8 cellular contexts compared by ENCODE assay signal in the genomic region with DNA sequence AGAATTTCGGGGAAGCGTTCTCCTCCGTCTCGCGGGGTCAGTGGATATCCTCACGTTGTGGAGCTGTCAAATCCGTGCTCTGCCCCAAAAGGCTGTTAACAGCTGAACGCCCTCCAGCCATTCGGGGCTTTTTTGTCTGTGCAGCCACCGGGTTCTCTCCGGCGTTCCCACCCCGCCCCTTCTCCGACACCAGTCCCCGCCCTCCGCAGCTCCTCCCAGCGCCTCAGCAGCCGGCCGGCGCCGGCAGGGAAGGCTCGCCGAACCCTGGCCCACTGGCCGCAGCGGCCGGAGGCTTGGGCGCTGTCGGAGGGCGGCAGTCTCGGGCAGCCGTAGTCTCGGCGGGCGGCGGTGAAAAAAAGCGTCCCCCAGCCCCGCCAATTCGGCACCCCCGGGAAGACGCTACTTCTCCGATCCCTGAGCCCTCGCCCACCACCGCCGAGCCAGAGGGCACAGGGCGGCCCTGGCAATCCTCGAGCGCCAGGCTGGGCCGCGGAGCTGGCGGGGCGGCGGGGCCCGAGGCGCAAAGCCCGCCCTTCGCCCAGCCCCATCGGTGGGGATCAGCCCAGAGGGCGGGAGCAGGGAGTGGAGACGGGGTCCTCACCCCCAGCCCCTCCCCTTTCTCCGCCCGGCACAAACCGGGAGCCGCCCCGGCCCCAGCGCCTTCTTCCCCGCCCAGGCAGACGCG. TPM values are rescaled to one million over a fixed set of nuclear protein-coding genes. Genes with fewer than 3 reads are reported as not detected.
DNase-seq lines count a peak whose midpoint lies in the region; FAIRE-seq and TF ChIP-seq lines count a peak whose summit lies in the region.

Gene SESN1 (minus strand): TSS at position 496 of the 685 bp plus-strand sequence. CDS start 773 bp downstream, outside the sequence.

- H3K79me1 ChIP-seq in H1 (ENCODE audit: low read depth, low read length) (no peaks in the 10 kb centered on the region), mesendoderm (ENCODE audit: low read length) (peaks cover 4% of the 10 kb centered on the region)

- H3K27me3 ChIP-seq in H1 (replicated peaks in 1 of 4; ENCODE audit: control insufficient read depth in 3 of 4, extremely low read depth in 1 of 4, insufficient read depth in 3 of 4, low read length in 3 of 4) (no peaks in the 10 kb centered on the region), mesendoderm (ENCODE audit: insufficient read depth, low read length, poor library complexity) (no peaks in the 10 kb centered on the region)

- no peak for FAIRE-seq in H1 (lab: Jason Lieb, UNC)

- H2BK120ac ChIP-seq in H1 (replicated peaks; ENCODE audit: low read depth, low read length) (no peak within 1 kb of the TSS), mesendoderm (ENCODE audit: low read depth, low read length) (no peak within 1 kb of the TSS)

- H3K4me1 ChIP-seq in H1 (replicated peaks in 1 of 4; ENCODE audit: control insufficient read depth in 3 of 4, insufficient read depth in 4 of 4, low read length in 3 of 4): 0 out of 7 replicates have a peak, but pooled peaks cover 0 to 2% (median 0%) of the 10 kb centered on the region in 4 experiments
- H3K4me1 ChIP-seq in mesendoderm (ENCODE audit: control insufficient read depth, low read depth, low read length): no peaks in the 10 kb centered on the region

- POLR2A ChIA-PET in H1 (lab: Charles Lee; ENCODE audit: partially characterized antibody): interaction anchor here (0.7 to 2.2 kb wide), 8 partner anchors 10 to 536 kb away, joined by 3 to 10 read pairs (median 4); partner anchors contain the start of gene CD164

- H3K14ac ChIP-seq in H1 (ENCODE audit: insufficient read length): no peak within 1 kb of the TSS

- H3K9ac ChIP-seq in H1 (replicated peaks in 1 of 4; ENCODE audit: extremely low read depth in 1 of 4, low read depth in 3 of 4, low read length in 3 of 4) (peak within 1 kb of the TSS; percentile 70 to 84 (median 76)), mesendoderm (ENCODE audit: low read length) (peak within 1 kb of the TSS; percentile 72)

- no peak for TF ChIP-seq CTCF in GM20000 (IDR thresholded peaks at IDR 0.05; ENCODE audit: extremely low read depth, missing control alignments)
- TF ChIP-seq CTCF in H1 (IDR thresholded peaks at IDR 0.05; ENCODE audit: control extremely low read depth in 1 of 3, insufficient read depth in 1 of 3, low read depth in 1 of 3, low read length in 3 of 3): no peak

- H3K23me2 ChIP-seq in H1 (ENCODE audit: low read depth, low read length): peaks cover 10% of the 10 kb centered on the region

- peaks cover 0 to 2% of the 10 kb centered on the region in 2 experiments for H4K20me1 ChIP-seq in H1 (replicated peaks in 1 of 2; ENCODE audit: control insufficient read depth in 1 of 2, insufficient read depth in 2 of 2, low read length in 2 of 2)

- TF ChIP-seq POLR2A in H1 (IDR thresholded peaks at IDR 0.05; ENCODE audit: control extremely low read depth in 1 of 2, low read depth in 2 of 2, low read length in 2 of 2): peak in 1 of 2 experiments; percentile 66

- no peaks in the 10 kb centered on the region for H3K9me3 ChIP-seq in H1 (ENCODE audit: insufficient read depth in 2 of 2, low read depth in 1 of 2, low read length in 1 of 2)

- peak; percentile 60 for DNase-seq in COR-L47 (lab: John Stamatoyannopoulos, UW)
- DNase-seq in GM20000 (ENCODE audit: low spot score): peak; percentile 93
- peak; percentile 67 for DNase-seq in HS-5 (ENCODE audit: low read depth)
- peak; percentile 78 for DNase-seq in NOMO-1 treated with dmso at 0.1 percent for 144 hours (lab: John Stamatoyannopoulos, UW; ENCODE audit: unreplicated experiment)
- DNase-seq in activated CD8-positive, alpha-beta memory T cell treated with anti-CD3 and anti-CD28 coated beads for 48 hours (ENCODE audit: low read depth in 2 of 3, low spot score in 2 of 3): peak; percentile 63 to 70 (median 68)
- DNase-seq in H1 (ENCODE audit: low read depth in 1 of 2, low spot score in 2 of 2): peak; percentile 56 to 86
- peak; percentile 98 for DNase-seq in mesendoderm
- DNase-seq in stimulated activated CD8-positive, alpha-beta memory T cell treated with anti-CD3 and anti-CD28 coated beads, Interleukin-12 subunit alpha, Interleukin-12 subunit beta, amount 100 ng/mL, for 4 hours (ENCODE audit: low read depth): peak; percentile 76

- no peak within 1 kb of the TSS; the same call in 1 of the 2 replicates for H2BK12ac ChIP-seq in H1 (ENCODE audit: low read depth, low read length)

- H3K4ac ChIP-seq in H1 (replicated peaks; ENCODE audit: insufficient read length, low read depth, low read length) (peak within 1 kb of the TSS; percentile 85), mesendoderm (ENCODE audit: low read depth, low read length) (no peak within 1 kb of the TSS)

- 0% methylated on average over 52 of the region's 68 CpGs; no CpG with 5 or more reads in 1 of the 2 experiments for WGBS in H1 (ENCODE audit: extremely low coverage in 1 of 2, insufficient coverage in 1 of 2, insufficient read length in 1 of 2, insufficient replicate concordance in 2 of 2, low coverage in 1 of 2, low lambda C conversion rate in 2 of 2, missing lambda C conversion rate in 1 of 2), 2 experiments
- no CpG with 5 or more reads among the region's 68 CpGs for WGBS in mesendoderm (ENCODE audit: extremely low coverage, insufficient coverage, low lambda C conversion rate)

- peak within 1 kb of the TSS; percentile 100 for H2AFZ ChIP-seq in H1 (ENCODE audit: low read length)

- no peak within 1 kb of the TSS for H3K23ac ChIP-seq in H1 (ENCODE audit: insufficient read length)
- H3K23ac ChIP-seq in mesendoderm (ENCODE audit: low read length): peak within 1 kb of the TSS; percentile 33

- H3K79me2 ChIP-seq in H1 (ENCODE audit: control insufficient read depth in 1 of 2, insufficient read depth in 2 of 2, low read length in 2 of 2) (peaks cover 0 to 6% of the 10 kb centered on the region in 2 experiments; a peak in 2 of 4 replicates), mesendoderm (ENCODE audit: control insufficient read depth, insufficient read depth, low read length) (no peaks in the 10 kb centered on the region)

- CTCF ChIA-PET in H1 (lab: Charles Lee; ENCODE audit: partially characterized antibody): interaction anchor here (1.0 to 1.6 kb wide), 5 partner anchors 13 to 262 kb away, joined by 3 to 6 read pairs (median 3); no protein-coding TSS in a partner anchor

- no peak; a peak in 1 of 4 replicates for TF ChIP-seq RAD21 in H1 (IDR thresholded peaks at IDR 0.05 in 1 of 2, conservative IDR thresholded peaks at IDR 0.05 in 1 of 2; ENCODE audit: low read depth in 2 of 2, low read length in 2 of 2)

- H2BK15ac ChIP-seq in H1 (ENCODE audit: low read length) (no peak within 1 kb of the TSS), mesendoderm (replicated peaks; ENCODE audit: low read depth) (no peak within 1 kb of the TSS)

- peak within 1 kb of the TSS; percentile 85 to 96 for H3K4me2 ChIP-seq in H1 (ENCODE audit: insufficient read depth in 1 of 2, low read depth in 2 of 2, low read length in 2 of 2)
- peak within 1 kb of the TSS; percentile 93 for H3K4me2 ChIP-seq in mesendoderm (ENCODE audit: low read length)

- H2AK5ac ChIP-seq in H1 (ENCODE audit: low read depth, low read length) (no peak within 1 kb of the TSS), mesendoderm (ENCODE audit: low read length) (no peak within 1 kb of the TSS)

- H3K27ac ChIP-seq in H1 (ENCODE audit: low read depth, low read length) (peak within 1 kb of the TSS; percentile 88), mesendoderm (ENCODE audit: low read depth, low read length) (peak within 1 kb of the TSS; percentile 76)

- H3K4me3 ChIP-seq in H1 (ENCODE audit: extremely low read depth in 1 of 4, insufficient read depth in 2 of 4, low read depth in 3 of 4, low read length in 4 of 4): peak within 1 kb of the TSS; percentile 78 to 95 (median 94)
- H3K4me3 ChIP-seq in mesendoderm (ENCODE audit: low read length): peak within 1 kb of the TSS; percentile 67

- no peaks in the 10 kb centered on the region for H3K36me3 ChIP-seq in H1 (ENCODE audit: control insufficient read depth in 2 of 4, insufficient read depth in 4 of 4, low read length in 3 of 4)
- no peaks in the 10 kb centered on the region for H3K36me3 ChIP-seq in mesendoderm (ENCODE audit: control insufficient read depth, insufficient read depth, low read length)

- H2BK20ac ChIP-seq in H1 (ENCODE audit: low read length): no peak within 1 kb of the TSS

- no peak for TF ChIP-seq EP300 in H1 (IDR thresholded peaks at IDR 0.05; ENCODE audit: borderline replicate concordance in 1 of 2, low read depth in 2 of 2, low read length in 2 of 2)

- peak within 1 kb of the TSS; percentile 68 for H4K91ac ChIP-seq in H1 (replicated peaks; ENCODE audit: insufficient read length, low read length)

- H3K56ac ChIP-seq in H1 (replicated peaks; ENCODE audit: insufficient read length, low read depth, low read length) (peak within 1 kb of the TSS; percentile 92), mesendoderm (ENCODE audit: low read length) (peak within 1 kb of the TSS; percentile 83)

- H4K8ac ChIP-seq in H1 (ENCODE audit: extremely low read depth, insufficient read depth, low read length): peak within 1 kb of the TSS; percentile 88
- H4K8ac ChIP-seq in mesendoderm (ENCODE audit: low read depth, low read length): no peak within 1 kb of the TSS

- H2BK5ac ChIP-seq in H1 (ENCODE audit: low read depth, low read length) (peak within 1 kb of the TSS; percentile 94; the same call in 1 of the 2 replicates), mesendoderm (ENCODE audit: low read length) (no peak within 1 kb of the TSS)

- H3K18ac ChIP-seq in H1 (ENCODE audit: extremely low read depth, low read length) (peak within 1 kb of the TSS; percentile 96), mesendoderm (ENCODE audit: low read length) (peak within 1 kb of the TSS; percentile 56)

- H4K5ac ChIP-seq in H1 (ENCODE audit: insufficient read length, low read depth, low read length) (peak within 1 kb of the TSS; percentile 90), mesendoderm (ENCODE audit: low read length) (no peak within 1 kb of the TSS)

TF ChIP-seq in H1, 55 proteins besides CTCF, POLR2A, EP300 and RAD21 (continues in another document):
- no peak for TF ChIP-seq HDAC6 (IDR thresholded peaks at IDR 0.05; ENCODE audit: low read depth, low read length)
- TF ChIP-seq JUN (IDR thresholded peaks at IDR 0.05; ENCODE audit: low read depth, low read length): no peak
- TF ChIP-seq RBBP5 (IDR thresholded peaks at IDR 0.05; ENCODE audit: borderline replicate concordance, low read depth, low read length): peak; percentile 74; the same call in 1 of the 2 replicates
- peak; percentile 10 for TF ChIP-seq KDM4A (IDR thresholded peaks at IDR 0.05; ENCODE audit: low read depth, low read length, severe bottlenecking)

RNA-seq across cellular contexts. Expression of gene SESN1, which starts in this region (rescaled TPM):
- 15.0 and 15.6 TPM in 2 replicates for total RNA-seq in H1 (2021; fragmentation: NEBNext Ultra II Directional; extraction: Animal tissue kit (Norgen Biotek cat#: 25700))
- 9.1 and 12.8 TPM in 2 replicates for polyA plus RNA-seq in H1 (2011; rRNA removed)
- polyA plus RNA-seq in H1 (2011; cell fraction: cytosol; rRNA removed): 17.0 TPM
- 8.4 TPM for polyA plus RNA-seq in H1 (2011; cell fraction: nucleus; rRNA removed)
- 14.5 to 23.2 TPM (median 17.1 TPM) in 4 replicates for polyA plus RNA-seq in H1 (2012, experiment 1 of 2)
- polyA plus RNA-seq in H1 (2012, experiment 2 of 2): 3.8 TPM
- polyA plus RNA-seq in H1 (2013, experiment 1 of 2): 11.1 TPM
- 10.9 TPM for polyA plus RNA-seq in H1 (2013, experiment 2 of 2)
- polyA minus RNA-seq in H1 (2011; rRNA and poly(A)+ RNA removed): 19.4 and 24.7 TPM in 2 replicates
- polyA minus RNA-seq in H1 (2011; cell fraction: cytosol; rRNA and poly(A)+ RNA removed): 19.7 TPM
- 51.3 TPM for polyA minus RNA-seq in H1 (2011; cell fraction: nucleus; rRNA and poly(A)+ RNA removed)
- 7.3 TPM for polyA plus RNA-seq in mesendoderm (2013, experiment 1 of 2)
- 7.4 TPM for polyA plus RNA-seq in mesendoderm (2013, experiment 2 of 2)

Comparison
In these comparisons a context has a peak if more than half of its experiments do, and no peak if none do; other contexts are left out.
1. Peak in every context shown above with its lines: DNase-seq, H3K4me3 ChIP-seq and H3K27ac ChIP-seq.